30 cellular contexts compared by ENCODE assay signal in the genomic region with DNA sequence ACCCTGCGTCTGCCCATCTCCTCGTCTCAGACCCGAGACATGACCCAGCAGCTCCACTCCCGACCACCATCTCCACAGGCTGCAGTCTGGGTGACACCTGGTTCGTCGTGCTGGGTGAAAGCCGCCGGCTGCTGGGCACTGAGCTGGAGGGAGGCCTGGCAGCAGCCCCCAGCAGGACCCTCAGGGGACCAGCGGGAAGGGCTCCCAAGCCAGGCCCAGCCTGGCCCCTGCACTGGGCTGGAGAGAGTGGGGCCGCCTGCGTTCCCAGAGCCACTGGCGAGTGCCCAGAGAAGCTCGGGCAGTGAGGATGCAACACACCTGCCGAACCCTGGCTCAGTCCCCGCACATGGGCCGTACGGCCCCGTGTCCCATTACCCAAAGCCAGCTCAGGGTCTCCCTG. TPM values are rescaled to one million over a fixed set of nuclear protein-coding genes. Genes with fewer than 3 reads are reported as not detected.
"Had no signal": no experiment of that assay in that cellular context is flagged by ENCODE, and none has a peak within 500 bp of the region (broad histone marks: within the 10 kb centered on the region; RNA-seq: fewer than 3 reads in every experiment).

No MANE protein-coding gene starts in this region.

- H3K4me1 Mint-ChIP-seq: endodermal cell; neural crest cell; stimulated activated effector memory CD8-positive, alpha-beta T cell treated with anti-CD3 and anti-CD28 coated beads, Interleukin-12 subunit alpha, Interleukin-12 subunit beta, amount 100 ng/mL, for 72 hours had no signal

- H3K4me3 Mint-ChIP-seq: dendritic cell treated with granulocyte-macrophage colony-stimulating factor and Interleukin-4, amounts not matched to agents 40 ng/mL and 50 ng/mL, for 4 days; endodermal cell; mesothelial cell of epicardium; natural killer cell treated with Interleukin-12 subunit alpha and Interleukin-12 subunit beta and Interleukin-15 and Interleukin-18, amount 100 ng/mL, for 72 hours; neural crest cell; stimulated activated effector memory CD8-positive, alpha-beta T cell treated with anti-CD3 and anti-CD28 coated beads, Interleukin-12 subunit alpha, Interleukin-12 subunit beta, amount 100 ng/mL, for 72 hours had no signal

- H3K27me3 Mint-ChIP-seq: natural killer cell treated with Interleukin-12 subunit alpha and Interleukin-12 subunit beta and Interleukin-15 and Interleukin-18, amount 100 ng/mL, for 72 hours had no signal

- H3K4me3 ChIP-seq: colonic mucosa, gastrocnemius medialis, left lung, lung, mucosa of descending colon, psoas muscle, smooth muscle cell, stomach, thyroid gland, vagina had no signal

- H3K9me3 Mint-ChIP-seq: dendritic cell treated with granulocyte-macrophage colony-stimulating factor and Interleukin-4, amounts not matched to agents 40 ng/mL and 50 ng/mL, for 4 days; endodermal cell; mesothelial cell of epicardium; naive B cell; natural killer cell treated with Interleukin-12 subunit alpha and Interleukin-12 subunit beta and Interleukin-15 and Interleukin-18, amount 100 ng/mL, for 72 hours; neural crest cell; stimulated activated effector memory CD8-positive, alpha-beta T cell treated with anti-CD3 and anti-CD28 coated beads, Interleukin-12 subunit alpha, Interleukin-12 subunit beta, amount 100 ng/mL, for 72 hours had no signal

- FAIRE-seq: keratinocyte had no signal

- ATAC-seq: esophagus mucosa; gastrocnemius medialis; left lung; mucosa of descending colon; natural killer cell treated with Interleukin-12 subunit alpha and Interleukin-12 subunit beta and Interleukin-15 and Interleukin-18, amount 100 ng/mL, for 72 hours; psoas muscle; sciatic nerve; stimulated activated effector memory CD8-positive, alpha-beta T cell treated with anti-CD3 and anti-CD28 coated beads, Interleukin-12 subunit alpha, Interleukin-12 subunit beta, amount 100 ng/mL, for 72 hours had no signal

- H3K27me3 ChIP-seq: colonic mucosa, thyroid gland, vagina had no signal

- DNase-seq: colonic mucosa; effector CD8-positive, alpha-beta T cell; endodermal cell; foreskin fibroblast; gastrocnemius medialis; head of caudate nucleus; mesenchymal stem cell; naive B cell; stimulated activated CD4-positive, alpha-beta T cell treated with anti-CD3 and anti-CD28 coated beads, Interleukin-2, amount 100 ng/mL, for 24 hours; stimulated activated CD4-positive, alpha-beta T cell treated with anti-CD3 and anti-CD28 coated beads, Interleukin-4, amount 100 ng/mL, for 24 hours; stimulated activated naive CD4-positive, alpha-beta T cell treated with Interleukin-2 at 50 U/mL for 16 hours; stomach; thyroid gland; trophoblast cell had no signal

- H3K4me1 ChIP-seq: colonic mucosa, gastrocnemius medialis, left lung, psoas muscle, vagina had no signal

- H3K27ac Mint-ChIP-seq: dendritic cell treated with granulocyte-macrophage colony-stimulating factor and Interleukin-4, amounts not matched to agents 40 ng/mL and 50 ng/mL, for 4 days; endodermal cell; mesothelial cell of epicardium; naive B cell; natural killer cell treated with Interleukin-12 subunit alpha and Interleukin-12 subunit beta and Interleukin-15 and Interleukin-18, amount 100 ng/mL, for 72 hours; stimulated activated effector memory CD8-positive, alpha-beta T cell treated with anti-CD3 and anti-CD28 coated beads, Interleukin-12 subunit alpha, Interleukin-12 subunit beta, amount 100 ng/mL, for 72 hours had no signal

- H3K36me3 Mint-ChIP-seq: mesothelial cell of epicardium; naive B cell; natural killer cell treated with Interleukin-12 subunit alpha and Interleukin-12 subunit beta and Interleukin-15 and Interleukin-18, amount 100 ng/mL, for 72 hours; stimulated activated effector memory CD8-positive, alpha-beta T cell treated with anti-CD3 and anti-CD28 coated beads, Interleukin-12 subunit alpha, Interleukin-12 subunit beta, amount 100 ng/mL, for 72 hours had no signal

- H3K9me3 ChIP-seq: colonic mucosa, gastrocnemius medialis, left lung, mucosa of descending colon, psoas muscle, stomach, thyroid gland, vagina had no signal

- H3K27ac ChIP-seq: colonic mucosa, epithelial cell of prostate, gastrocnemius medialis, left lung, psoas muscle, stomach, thyroid gland, vagina had no signal

- H3K36me3 ChIP-seq: colonic mucosa, gastrocnemius medialis, left lung, stomach, thyroid gland, vagina had no signal

RNA-seq across cellular contexts. Expression of gene CFAP46, which starts 21.3 kb away (rescaled TPM):
- total RNA-seq: subcutaneous adipose tissue, vagina had no signal
